In the genomic region with DNA sequence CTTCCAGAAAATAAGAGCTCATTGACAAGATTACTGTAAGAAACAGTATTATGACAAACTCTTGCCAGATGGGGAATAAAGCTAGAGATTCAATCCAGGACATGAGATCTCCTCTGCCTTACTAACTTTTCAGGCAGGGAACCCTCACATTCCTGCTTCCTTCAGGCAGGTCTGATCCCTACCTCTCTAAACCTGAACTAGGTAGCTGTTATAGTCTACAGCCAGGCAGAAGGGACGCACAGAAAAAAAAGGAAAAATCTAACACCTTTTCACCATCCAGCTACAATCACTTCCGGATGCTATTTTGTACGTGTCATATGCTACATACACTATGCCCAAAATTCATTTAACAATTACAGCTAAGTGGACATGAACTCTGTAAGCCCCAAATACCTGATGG, we compare ENCODE assay signal across 31 cellular contexts.
"Had no signal": no experiment of that assay in that cellular context is flagged by ENCODE, and none has a peak within 500 bp of the region (broad histone marks: within the 10 kb centered on the region; RNA-seq: fewer than 3 reads in every experiment).

No MANE protein-coding gene starts in this region.

- DNase-seq: activated CD4-positive, alpha-beta T cell treated with anti-CD3 and anti-CD28 coated beads for 1 hour; activated CD4-positive, alpha-beta T cell treated with anti-CD3 and anti-CD28 coated beads, Interleukin-2, amount 10 ng/mL, durations not matched to agents 24 days and 14 days; activated CD4-positive, alpha-beta T cell treated with anti-CD3 and anti-CD28 coated beads, Interleukin-2, amount 50 U/mL, for 4 hours; activated CD4-positive, CD25-positive, alpha-beta regulatory T cell; activated CD8-positive, alpha-beta memory T cell treated with anti-CD3 and anti-CD28 coated beads, Interleukin-2, amount 50 U/mL, for 4 hours; activated gamma-delta T cell; activated naive CD4-positive, alpha-beta T cell treated with anti-CD3 and anti-CD28 coated beads for 36 hours; activated T-cell treated with anti-CD3 and anti-CD28 coated beads for 4 hours; activated T-cell treated with anti-CD3 and anti-CD28 coated beads, Interleukin-2, amount 50 U/mL, for 72 hours; body of pancreas; NCI-H1092 treated with DMSO at 0.1 percent for 48 hours; NCI-H1417; NCI-H146; NCI-H187; NCI-H2029 treated with DMSO at 0.1 percent for 48 hours; NCI-H2107; NCI-H2171; NCI-H510A; NCI-H526; NCI-H748 treated with DMSO at 0.1 percent for 48 hours; NK-92 treated with Interleukin-12 subunit alpha and Interleukin-12 subunit beta, amount 100 ng/mL, for 24 hours; PC-3; Right ventricle myocardium superior; SW 1271; T-helper 1 cell; T1000; WERI-Rb-1 had no signal

- ATAC-seq: activated naive CD4-positive, alpha-beta T cell treated with anti-CD3 and anti-CD28 coated beads, Interleukin-2, amount 50 U/mL, for 72 hours; activated T-cell treated with anti-CD3 and anti-CD28 coated beads, Interleukin-2, amount 50 U/mL, for 72 hours; body of pancreas; PC-3 had no signal

- H3K4me3 Mint-ChIP-seq: activated CD4-positive, alpha-beta T cell treated with anti-CD3 and anti-CD28 coated beads, Interleukin-2, amount 10 ng/mL, durations not matched to agents 24 days and 14 days; activated naive CD4-positive, alpha-beta T cell treated with anti-CD3 and anti-CD28 coated beads for 36 hours; activated T-cell treated with anti-CD3 and anti-CD28 coated beads, Interleukin-2, amount 50 U/mL, for 72 hours had no signal

- H3K27ac Mint-ChIP-seq: activated CD4-positive, alpha-beta T cell treated with anti-CD3 and anti-CD28 coated beads, Interleukin-2, amount 10 ng/mL, durations not matched to agents 24 days and 14 days; activated naive CD4-positive, alpha-beta T cell treated with anti-CD3 and anti-CD28 coated beads for 36 hours; activated T-cell treated with anti-CD3 and anti-CD28 coated beads, Interleukin-2, amount 50 U/mL, for 72 hours; activated T-helper 2 cell treated with anti-CD3 and anti-CD28 coated beads, Interferon-gamma antibody, Interleukin-2, Interleukin-4, amounts not matched to agents 10 μg/mL and 5 μg/mL and 100 μg/mL, durations not matched to agents 14 hours and 24 hours and 36 hours had no signal

- H3K27ac ChIP-seq: adrenal gland, body of pancreas, breast epithelium, WERI-Rb-1 had no signal

- H3K4me1 ChIP-seq: body of pancreas, breast epithelium had no signal

- H3K9me3 Mint-ChIP-seq: activated CD4-positive, alpha-beta T cell treated with anti-CD3 and anti-CD28 coated beads, Interleukin-2, amount 10 ng/mL, durations not matched to agents 24 days and 14 days; activated naive CD4-positive, alpha-beta T cell treated with anti-CD3 and anti-CD28 coated beads for 36 hours; activated naive CD4-positive, alpha-beta T cell treated with anti-CD3 and anti-CD28 coated beads, Interleukin-2, amount 50 U/mL, for 72 hours; activated T-cell treated with anti-CD3 and anti-CD28 coated beads, Interleukin-2, amount 50 U/mL, for 72 hours; activated T-helper 2 cell treated with anti-CD3 and anti-CD28 coated beads, Interferon-gamma antibody, Interleukin-2, Interleukin-4, amounts not matched to agents 10 μg/mL and 5 μg/mL and 100 μg/mL, durations not matched to agents 14 hours and 24 hours and 36 hours had no signal

- H3K4me3 ChIP-seq: adrenal gland, body of pancreas, breast epithelium had no signal

- H3K9me3 ChIP-seq: adrenal gland, body of pancreas, breast epithelium had no signal

- H3K36me3 ChIP-seq: breast epithelium had no signal

- H3K27me3 ChIP-seq: adrenal gland, body of pancreas, breast epithelium had no signal

- H3K27me3 Mint-ChIP-seq: activated CD4-positive, alpha-beta T cell treated with anti-CD3 and anti-CD28 coated beads, Interleukin-2, amount 10 ng/mL, durations not matched to agents 24 days and 14 days had no signal
